1 cellular context compared by ENCODE assay signal in the genomic region with DNA sequence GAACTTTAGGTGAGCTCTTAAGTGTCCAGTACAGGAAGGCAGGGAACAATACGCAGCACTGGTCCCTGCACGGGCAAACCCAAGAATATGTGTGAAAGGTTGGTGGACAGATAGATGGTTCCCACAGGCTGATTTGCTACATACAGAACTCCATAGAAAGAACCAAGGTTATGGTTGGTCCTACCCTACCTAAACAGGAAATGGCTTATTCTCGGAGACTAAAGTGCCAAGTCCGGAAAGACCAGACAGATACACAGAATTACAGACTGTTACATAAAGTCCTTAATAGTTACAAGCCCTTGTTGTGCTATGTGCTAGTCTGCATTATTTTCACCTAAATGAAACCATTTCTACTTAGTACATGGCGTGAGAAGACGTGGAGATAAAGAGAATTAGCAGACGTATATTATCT.
TF ChIP-seq lines count a peak whose summit lies in the region.

No MANE protein-coding gene starts in this region.

TF ChIP-seq in GM12878, 131 proteins besides CTCF, POLR2A, EP300 and RAD21 (continued from another document):
- TF ChIP-seq, protein P1, sequence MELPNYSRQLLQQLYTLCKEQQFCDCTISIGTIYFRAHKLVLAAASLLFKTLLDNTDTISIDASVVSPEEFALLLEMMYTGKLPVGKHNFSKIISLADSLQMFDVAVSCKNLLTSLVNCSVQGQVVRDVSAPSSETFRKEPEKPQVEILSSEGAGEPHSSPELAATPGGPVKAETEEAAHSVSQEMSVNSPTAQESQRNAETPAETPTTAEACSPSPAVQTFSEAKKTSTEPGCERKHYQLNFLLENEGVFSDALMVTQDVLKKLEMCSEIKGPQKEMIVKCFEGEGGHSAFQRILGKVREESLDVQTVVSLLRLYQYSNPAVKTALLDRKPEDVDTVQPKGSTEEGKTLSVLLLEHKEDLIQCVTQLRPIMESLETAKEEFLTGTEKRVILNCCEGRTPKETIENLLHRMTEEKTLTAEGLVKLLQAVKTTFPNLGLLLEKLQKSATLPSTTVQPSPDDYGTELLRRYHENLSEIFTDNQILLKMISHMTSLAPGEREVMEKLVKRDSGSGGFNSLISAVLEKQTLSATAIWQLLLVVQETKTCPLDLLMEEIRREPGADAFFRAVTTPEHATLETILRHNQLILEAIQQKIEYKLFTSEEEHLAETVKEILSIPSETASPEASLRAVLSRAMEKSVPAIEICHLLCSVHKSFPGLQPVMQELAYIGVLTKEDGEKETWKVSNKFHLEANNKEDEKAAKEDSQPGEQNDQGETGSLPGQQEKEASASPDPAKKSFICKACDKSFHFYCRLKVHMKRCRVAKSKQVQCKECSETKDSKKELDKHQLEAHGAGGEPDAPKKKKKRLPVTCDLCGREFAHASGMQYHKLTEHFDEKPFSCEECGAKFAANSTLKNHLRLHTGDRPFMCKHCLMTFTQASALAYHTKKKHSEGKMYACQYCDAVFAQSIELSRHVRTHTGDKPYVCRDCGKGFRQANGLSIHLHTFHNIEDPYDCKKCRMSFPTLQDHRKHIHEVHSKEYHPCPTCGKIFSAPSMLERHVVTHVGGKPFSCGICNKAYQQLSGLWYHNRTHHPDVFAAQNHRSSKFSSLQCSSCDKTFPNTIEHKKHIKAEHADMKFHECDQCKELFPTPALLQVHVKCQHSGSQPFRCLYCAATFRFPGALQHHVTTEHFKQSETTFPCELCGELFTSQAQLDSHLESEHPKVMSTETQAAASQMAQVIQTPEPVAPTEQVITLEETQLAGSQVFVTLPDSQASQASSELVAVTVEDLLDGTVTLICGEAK (IDR thresholded peaks at IDR 0.05; ENCODE audit: borderline replicate concordance) = 0 out of 2 replicates have a peak, but pooled peaks have one; percentile 16
